Comparison of ENCODE assay signal across 10 cellular contexts in genomic region chr10:7485267-7485601, GRCh38.
A peak's percentile ranks its signal among the peaks of the same experiment; 100 is the strongest.
DNase-seq lines count a peak whose midpoint lies in the region; ATAC-seq and TF ChIP-seq lines count a peak whose summit lies in the region.
"Had no signal": no experiment of that assay in that cellular context is flagged by ENCODE, and none has a peak within 500 bp of the region (broad histone marks: within the 10 kb centered on the region; RNA-seq: fewer than 3 reads in every experiment).

No MANE protein-coding gene starts in this region.

- POLR2A ChIA-PET in activated CD4-positive, alpha-beta T cell treated with anti-CD3 and anti-CD28 coated beads, Interleukin-2, amount 10 ng/mL, durations not matched to agents 7 days and 5 days (lab: Charles Lee), result interaction anchor here (0.5 to 1.3 kb wide), 2 partner anchors 8 to 564 kb away, joined by 3 to 4 read pairs; no protein-coding TSS in a partner anchor

- no peaks in the 10 kb centered on the region for H4K20me1 ChIP-seq in MM.1S (ENCODE audit: insufficient read depth, low read length)

- H3K9ac ChIP-seq in MM.1S (ENCODE audit: low read length) (no peak overlapping the region), colonic mucosa (ENCODE audit: low read depth in 2 of 2, low read length in 2 of 2) (no peak overlapping the region)

- H3K27me3 ChIP-seq in MM.1S (replicated peaks; ENCODE audit: insufficient read depth, low read length), result no peaks in the 10 kb centered on the region
- no peaks in the 10 kb centered on the region for H3K27me3 ChIP-seq in colonic mucosa
- no peaks in the 10 kb centered on the region for H3K27me3 ChIP-seq in thyroid gland
- no peaks in the 10 kb centered on the region for H3K27me3 ChIP-seq in uterus

- no peaks in the 10 kb centered on the region for H3K9me2 ChIP-seq in MM.1S (replicated peaks; ENCODE audit: insufficient read depth, low read length)

- peaks cover 50% of the 10 kb centered on the region for H3K36me3 Mint-ChIP-seq in activated CD4-positive, alpha-beta T cell treated with anti-CD3 and anti-CD28 coated beads, Interleukin-2, amount 10 ng/mL, durations not matched to agents 7 days and 5 days (ENCODE audit: low read depth)
- H3K36me3 Mint-ChIP-seq in stimulated activated memory B cell treated with anti-CD40 and anti-IgM and Interleukin-4, amounts not matched to agents 10 μg/mL and 1 μg/mL and 100 μg/mL, for 72 hours, result peaks cover 7% of the 10 kb centered on the region

- 51 to 64% methylated on average over 9 of the region's 9 CpGs for WGBS in thyroid gland, 2 donors

- H3K4me3 Mint-ChIP-seq in activated CD4-positive, alpha-beta T cell treated with anti-CD3 and anti-CD28 coated beads, Interleukin-2, amount 10 ng/mL, durations not matched to agents 7 days and 5 days, result peak overlapping the region; percentile 62
- H3K4me3 Mint-ChIP-seq in stimulated activated memory B cell treated with anti-CD40 and anti-IgM and Interleukin-4, amounts not matched to agents 10 μg/mL and 1 μg/mL and 100 μg/mL, for 72 hours, result peak overlapping the region; percentile 70
- H3K4me3 Mint-ChIP-seq: neural crest cell had no signal

- intact Hi-C loops in colonic mucosa (cut with DNase I) (no loop called here), thyroid gland (cut with DNase I) (no loop called here), uterus (cut with DNase I; ENCODE audit: low total_unique reads) (loop anchor here (10.0 kb wide), 1 partner anchor 710 kb away; no protein-coding TSS in a partner anchor)

- peak overlapping the region; percentile 97 for H3K27ac Mint-ChIP-seq in activated CD4-positive, alpha-beta T cell treated with anti-CD3 and anti-CD28 coated beads, Interleukin-2, amount 10 ng/mL, durations not matched to agents 7 days and 5 days
- peak overlapping the region; percentile 81 for H3K27ac Mint-ChIP-seq in stimulated activated memory B cell treated with anti-CD40 and anti-IgM and Interleukin-4, amounts not matched to agents 10 μg/mL and 1 μg/mL and 100 μg/mL, for 72 hours

- CTCF ChIA-PET in activated CD4-positive, alpha-beta T cell treated with anti-CD3 and anti-CD28 coated beads, Interleukin-2, amount 10 ng/mL, durations not matched to agents 7 days and 5 days (lab: Charles Lee), result interaction anchor here (0.8 to 1.5 kb wide), 3 partner anchors 9 to 77 kb away, joined by 3 to 6 read pairs (median 5); no protein-coding TSS in a partner anchor

- H3K79me2 ChIP-seq in MM.1S (ENCODE audit: low read length), result 0 out of 2 replicates have a peak, but pooled peaks cover 2% of the 10 kb centered on the region

- H2AFZ ChIP-seq in MM.1S (ENCODE audit: low read length), result peak overlapping the region; percentile 34

- H3K27me3 Mint-ChIP-seq in activated CD4-positive, alpha-beta T cell treated with anti-CD3 and anti-CD28 coated beads, Interleukin-2, amount 10 ng/mL, durations not matched to agents 7 days and 5 days, result no peaks in the 10 kb centered on the region
- H3K27me3 Mint-ChIP-seq in stimulated activated memory B cell treated with anti-CD40 and anti-IgM and Interleukin-4, amounts not matched to agents 10 μg/mL and 1 μg/mL and 100 μg/mL, for 72 hours, result no peaks in the 10 kb centered on the region

- H3K27ac ChIP-seq in MM.1S (ENCODE audit: low read length) (peak overlapping the region; percentile 69; the same call in 1 of the 2 replicates), colonic mucosa (peak overlapping the region; percentile 14), thyroid gland (no peak overlapping the region), uterus (no peak overlapping the region)

- no peak for DNase-seq in activated CD4-positive, alpha-beta T cell treated with anti-CD3 and anti-CD28 coated beads, Interleukin-2, amount 10 ng/mL, durations not matched to agents 7 days and 5 days
- no peak for DNase-seq in activated CD4-positive, alpha-beta T cell treated with anti-CD3 and anti-CD28 coated beads for 4 hours
- DNase-seq in MM.1S (no peak), colonic mucosa (no peak), thyroid gland (no peak), NCI-H82 treated with DMSO at 0.1 percent for 48 hours (lab: John Stamatoyannopoulos, UW; ENCODE audit: unreplicated experiment) (no peak), uterus (no peak)
- DNase-seq: NCI-H1436 treated with DMSO at 0.1 percent for 48 hours had no signal

- peaks cover 15% of the 10 kb centered on the region for H3K9me3 Mint-ChIP-seq in activated CD4-positive, alpha-beta T cell treated with anti-CD3 and anti-CD28 coated beads, Interleukin-2, amount 10 ng/mL, durations not matched to agents 7 days and 5 days
- H3K9me3 Mint-ChIP-seq in stimulated activated memory B cell treated with anti-CD40 and anti-IgM and Interleukin-4, amounts not matched to agents 10 μg/mL and 1 μg/mL and 100 μg/mL, for 72 hours, result peaks cover 9% of the 10 kb centered on the region
- H3K9me3 Mint-ChIP-seq: neural crest cell had no signal

- H3K4me3 ChIP-seq in MM.1S (ENCODE audit: low read length) (peak overlapping the region; percentile 41; the same call in 1 of the 2 replicates), colonic mucosa (no peak overlapping the region), thyroid gland (replicated peaks in 1 of 3) (no peak overlapping the region), uterus (no peak overlapping the region)

- H3F3A ChIP-seq in MM.1S (ENCODE audit: insufficient read depth, low read length), result peaks cover 19% of the 10 kb centered on the region

- TF ChIP-seq POLR2A in thyroid gland (IDR thresholded peaks at IDR 0.05), result no peak
- no peak for TF ChIP-seq POLR2A in uterus (IDR thresholded peaks at IDR 0.05)

- H3K4me1 ChIP-seq in MM.1S (ENCODE audit: low read length) (peaks cover 30% of the 10 kb centered on the region), colonic mucosa (no peaks in the 10 kb centered on the region), thyroid gland (peaks cover 17 to 24% of the 10 kb centered on the region in 2 donors), uterus (no peaks in the 10 kb centered on the region)

- peaks cover 85% of the 10 kb centered on the region for H3K4me1 Mint-ChIP-seq in activated CD4-positive, alpha-beta T cell treated with anti-CD3 and anti-CD28 coated beads, Interleukin-2, amount 10 ng/mL, durations not matched to agents 7 days and 5 days
- peaks cover 58% of the 10 kb centered on the region for H3K4me1 Mint-ChIP-seq in stimulated activated memory B cell treated with anti-CD40 and anti-IgM and Interleukin-4, amounts not matched to agents 10 μg/mL and 1 μg/mL and 100 μg/mL, for 72 hours

- H3K36me3 ChIP-seq in MM.1S (replicated peaks; ENCODE audit: insufficient read depth, low read length) (no peaks in the 10 kb centered on the region), colonic mucosa (no peaks in the 10 kb centered on the region), thyroid gland (no peaks in the 10 kb centered on the region), uterus (no peaks in the 10 kb centered on the region)

- no peak for ATAC-seq in stimulated activated memory B cell treated with anti-CD40 and anti-IgM and Interleukin-4, amounts not matched to agents 10 μg/mL and 1 μg/mL and 100 μg/mL, for 72 hours

- no peaks in the 10 kb centered on the region for H3K9me3 ChIP-seq in MM.1S (replicated peaks; ENCODE audit: insufficient read depth, low read length)
- no peaks in the 10 kb centered on the region for H3K9me3 ChIP-seq in colonic mucosa
- H3K9me3 ChIP-seq in thyroid gland, result no peaks in the 10 kb centered on the region
- H3K9me3 ChIP-seq in uterus, result no peaks in the 10 kb centered on the region

- no peak for TF ChIP-seq CTCF in MM.1S (IDR thresholded peaks at IDR 0.05; ENCODE audit: low read length)
- TF ChIP-seq CTCF in colonic mucosa (IDR thresholded peaks at IDR 0.05), result no peak
- no peak for TF ChIP-seq CTCF in thyroid gland (IDR thresholded peaks at IDR 0.05)
- TF ChIP-seq CTCF in uterus (IDR thresholded peaks at IDR 0.05), result no peak

- peak overlapping the region; percentile 70; the same call in 1 of the 2 replicates for H3K4me2 ChIP-seq in MM.1S (ENCODE audit: low read depth, low read length)

Comparison
In these comparisons a context has a peak if more than half of its experiments do, and no peak if none do; other contexts are left out.
1. H3K27ac ChIP-seq: peak in MM.1S (single experiment) and colonic mucosa (single experiment); none in thyroid gland (0 of 3) and uterus (0 of 2).